Comparison of ENCODE assay signal across 15 cellular contexts in the genomic region with DNA sequence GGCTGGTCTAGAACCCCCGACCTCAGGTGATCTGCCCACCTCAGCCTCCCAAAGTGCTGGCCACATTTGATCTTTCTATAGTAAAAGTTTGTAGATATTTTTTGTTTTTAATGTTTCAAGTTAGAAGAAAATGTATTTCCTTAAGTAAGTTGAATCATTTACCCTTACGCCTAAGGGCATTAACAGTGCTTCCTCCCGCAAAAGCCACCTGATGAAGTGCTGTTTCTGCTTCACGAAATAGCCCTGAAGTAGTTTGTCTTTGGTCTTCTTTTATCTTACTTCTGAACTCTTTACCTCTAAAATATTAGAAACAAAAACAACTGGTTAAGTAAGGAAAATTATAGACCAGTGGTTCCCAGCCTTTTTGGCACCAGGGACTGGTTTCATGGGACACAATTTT. TPM values are rescaled to one million over a fixed set of nuclear protein-coding genes. Genes with fewer than 3 reads are reported as not detected.
DNase-seq lines count a peak whose midpoint lies in the region; ATAC-seq and TF ChIP-seq lines count a peak whose summit lies in the region.
"Had no signal": no experiment of that assay in that cellular context is flagged by ENCODE, and none has a peak within 500 bp of the region (broad histone marks: within the 10 kb centered on the region; RNA-seq: fewer than 3 reads in every experiment).

No MANE protein-coding gene starts in this region.

- H3K27me3 ChIP-seq in Panc1 (ENCODE audit: control insufficient read depth, insufficient read depth, low read length) (no peaks in the 10 kb centered on the region), foreskin keratinocyte (no peaks in the 10 kb centered on the region)

- DNase-seq in Panc1 (ENCODE audit: low read depth, low spot score) (no peak), foreskin keratinocyte (no peak), osteocyte (ENCODE audit: extremely low spot score, unreplicated experiment) (no peak), cerebellar nuclear complex (lab: John Stamatoyannopoulos, UW) (no peak), T1000 (lab: John Stamatoyannopoulos, UW) (no peak)
- no peak for DNase-seq in activated CD4-positive, alpha-beta T cell treated with anti-CD3 and anti-CD28 coated beads for 48 hours
- DNase-seq in activated T-cell treated with anti-CD3 and anti-CD28 coated beads, Interleukin-2, amount 50 U/mL, for 24 hours = no peak
- DNase-seq: ACHN; BE2C; C1 segment of cervical spinal cord; CD4-positive, CD25-positive, alpha-beta regulatory T cell; CD8-positive, alpha-beta memory T cell; COR-L47 had no signal

- no peaks in the 10 kb centered on the region for H3K9me3 ChIP-seq in Panc1 (ENCODE audit: control insufficient read depth, insufficient read depth, low read depth, low read length)
- H3K9me3 ChIP-seq: BE2C had no signal

- H3K27me3 Mint-ChIP-seq in osteocyte (ENCODE audit: unreplicated experiment) = no peaks in the 10 kb centered on the region
- H3K27me3 Mint-ChIP-seq in activated T-cell treated with anti-CD3 and anti-CD28 coated beads, Interleukin-2, amount 50 U/mL, for 24 hours = no peaks in the 10 kb centered on the region

- H3K36me3 ChIP-seq in Panc1 (ENCODE audit: control insufficient read depth, insufficient read depth, low read length) = peaks cover 6% of the 10 kb centered on the region; the same call in 1 of the 2 replicates
- H3K36me3 ChIP-seq: BE2C had no signal

- intact Hi-C loops in Panc1 (cut with micrococcal nuclease; ENCODE audit: unreplicated experiment) = no loop called here

- no peak for ATAC-seq in Panc1
- ATAC-seq in foreskin keratinocyte = peak; percentile 70
- ATAC-seq: HepG2 had no signal

- CTCF ChIA-PET in Panc1 (lab: Charles Lee) = no interaction called here

- TF ChIP-seq CTCF in Panc1 (IDR thresholded peaks at IDR 0.05) (no peak), foreskin keratinocyte (conservative IDR thresholded peaks at IDR 0.05) (no peak), osteocyte (IDR thresholded peaks at IDR 0.05) (no peak)

- H3K9me3 Mint-ChIP-seq in osteocyte (ENCODE audit: unreplicated experiment) = peaks cover 4% of the 10 kb centered on the region
- H3K9me3 Mint-ChIP-seq in activated T-cell treated with anti-CD3 and anti-CD28 coated beads, Interleukin-2, amount 50 U/mL, for 24 hours = no peaks in the 10 kb centered on the region
- H3K9me3 Mint-ChIP-seq: GM23338 had no signal

- POLR2A ChIA-PET in Panc1 (lab: Charles Lee) = no interaction called here

- H3K27ac ChIP-seq in Panc1 (ENCODE audit: low read length) = peak overlapping the region; percentile 31; the same call in 1 of the 2 replicates
- no peak overlapping the region for H3K27ac ChIP-seq in foreskin keratinocyte

- peaks cover 25% of the 10 kb centered on the region for H3K36me3 Mint-ChIP-seq in osteocyte (ENCODE audit: unreplicated experiment)
- no peaks in the 10 kb centered on the region for H3K36me3 Mint-ChIP-seq in activated T-cell treated with anti-CD3 and anti-CD28 coated beads, Interleukin-2, amount 50 U/mL, for 24 hours (ENCODE audit: low read depth)
- H3K36me3 Mint-ChIP-seq: CD4-positive, CD25-positive, alpha-beta regulatory T cell had no signal

- peaks cover 26% of the 10 kb centered on the region for H3K4me1 ChIP-seq in Panc1 (ENCODE audit: control insufficient read depth, insufficient read depth, low read length)
- H3K4me1 ChIP-seq in foreskin keratinocyte = peaks cover 24% of the 10 kb centered on the region
- H3K4me1 ChIP-seq: BE2C had no signal

- in situ Hi-C loops in Panc1 (cut with HindIII; ENCODE audit: low pct_unique_long_range_greater_than_20kb, low sequenced_read_pairs) = no loop called here

- H3K4me3 Mint-ChIP-seq in osteocyte (ENCODE audit: unreplicated experiment) = no peak overlapping the region
- H3K4me3 Mint-ChIP-seq in activated T-cell treated with anti-CD3 and anti-CD28 coated beads, Interleukin-2, amount 50 U/mL, for 24 hours = no peak overlapping the region
- H3K4me3 Mint-ChIP-seq: CD4-positive, CD25-positive, alpha-beta regulatory T cell; CD8-positive, alpha-beta memory T cell; GM23338 had no signal

- H3K4me3 ChIP-seq in Panc1 (ENCODE audit: low read depth in 2 of 2, low read length in 2 of 2) = no peak overlapping the region
- H3K4me3 ChIP-seq: GM23338 had no signal

- peaks cover 61% of the 10 kb centered on the region for H3K4me1 Mint-ChIP-seq in osteocyte (ENCODE audit: unreplicated experiment)
- H3K4me1 Mint-ChIP-seq in activated T-cell treated with anti-CD3 and anti-CD28 coated beads, Interleukin-2, amount 50 U/mL, for 24 hours (ENCODE audit: low read depth) = no peaks in the 10 kb centered on the region
- H3K4me1 Mint-ChIP-seq: CD4-positive, CD25-positive, alpha-beta regulatory T cell; CD8-positive, alpha-beta memory T cell had no signal

- no TSS peak for BruUV-seq in Panc1 (replicated peaks; lab: Mats Ljungman, UMichigan)

- peak overlapping the region; percentile 69 for H3K27ac Mint-ChIP-seq in osteocyte (ENCODE audit: unreplicated experiment)
- H3K27ac Mint-ChIP-seq in activated T-cell treated with anti-CD3 and anti-CD28 coated beads, Interleukin-2, amount 50 U/mL, for 24 hours = no peak overlapping the region
- H3K27ac Mint-ChIP-seq: CD4-positive, CD25-positive, alpha-beta regulatory T cell; CD8-positive, alpha-beta memory T cell; GM23338 had no signal

RNA-seq across cellular contexts. Expression of a gene that starts 22.7 kb away (rescaled TPM):
- 142 TPM for total RNA-seq in Panc1 (2021; ENCODE audit: unreplicated experiment)
- 55.9 TPM for polyA plus RNA-seq in Panc1 (2012; ENCODE audit: insufficient read length)
- total RNA-seq in foreskin keratinocyte = 51.6 and 51.9 TPM in 2 replicates
- 24.9 and 28.6 TPM in 2 replicates for polyA plus RNA-seq in foreskin keratinocyte
- total RNA-seq in osteocyte = 184 and 213 TPM in 2 replicates
